Comparison of ENCODE assay signal across 1 cellular context in the genomic region with DNA sequence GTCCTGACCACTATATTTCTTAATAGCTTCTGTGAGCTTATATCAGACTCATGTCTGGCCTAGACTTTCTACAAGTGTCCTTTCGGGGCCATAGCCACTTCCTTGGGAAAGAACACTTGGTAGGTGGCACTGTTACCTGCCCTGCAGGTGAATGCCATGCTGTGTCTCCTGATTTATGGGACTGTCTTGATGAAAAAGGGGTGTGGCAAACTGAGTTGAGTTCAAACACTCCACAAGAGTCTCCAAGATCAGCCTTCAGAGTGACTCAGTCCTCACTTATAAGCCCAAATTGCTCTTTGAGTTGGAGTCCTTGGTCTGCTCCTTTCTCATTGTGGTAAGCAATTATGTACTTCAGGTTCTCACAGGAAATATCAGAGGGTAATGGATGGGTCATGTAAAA.
A peak's percentile ranks its signal among the peaks of the same experiment; 100 is the strongest.
TF ChIP-seq lines count a peak whose summit lies in the region.

No MANE protein-coding gene starts in this region.

TF ChIP-seq in K562, 482 proteins besides CTCF, POLR2A, EP300 and RAD21:
- TF ChIP-seq IRF2 (CRISPR knock-in tag; IDR thresholded peaks at IDR 0.05) (no peak), CEBPG (CRISPR knock-in tag; IDR thresholded peaks at IDR 0.05) (no peak), CEBPG (tag; conservative IDR thresholded peaks at IDR 0.05 in 1 of 2, IDR thresholded peaks at IDR 0.05 in 1 of 2) (peak in 1 of 2 experiments; percentile 6; a peak in 1 of 4 replicates)
